19 cellular contexts compared by ENCODE assay signal in genomic region chr1:91700771-91701493, GRCh38.
DNase-seq lines count a peak whose midpoint lies in the region; ATAC-seq, FAIRE-seq and TF ChIP-seq lines count a peak whose summit lies in the region.
"Had no signal": no experiment of that assay in that cellular context is flagged by ENCODE, and none has a peak within 500 bp of the region (broad histone marks: within the 10 kb centered on the region; RNA-seq: fewer than 3 reads in every experiment).

No MANE protein-coding gene starts in this region.

- H3K27ac Mint-ChIP-seq in astrocyte (ENCODE audit: unreplicated experiment) = no peak overlapping the region
- H3K27ac Mint-ChIP-seq in T-helper 17 cell = no peak overlapping the region
- H3K27ac Mint-ChIP-seq in GM23338 = no peak overlapping the region
- H3K27ac Mint-ChIP-seq: activated CD8-positive, alpha-beta memory T cell treated with anti-CD3 and anti-CD28 coated beads, Interleukin-2, amount 10 ng/mL, durations not matched to agents 7 days and 5 days; activated naive CD8-positive, alpha-beta T cell treated with anti-CD3 and anti-CD28 coated beads, Interleukin-2, amount 10 ng/mL, durations not matched to agents 7 days and 5 days; WTC11 had no signal

- no peak for TF ChIP-seq EP300 in stomach (IDR thresholded peaks at IDR 0.05)

- WGBS in stomach, 5 donors = 51 to 64% (median 55%) methylated on average over 8 of the region's 8 CpGs

- TF ChIP-seq POLR2A in stomach (IDR thresholded peaks at IDR 0.05) = no peak

- H3K4me1 ChIP-seq in astrocyte (ENCODE audit: insufficient read depth, low read length) (no peaks in the 10 kb centered on the region), stomach (peaks cover 0 to 29% (median 18%) of the 10 kb centered on the region in 4 donors), GM23338 (ENCODE audit: insufficient read depth) (peaks cover 13% of the 10 kb centered on the region)

- H3K27me3 Mint-ChIP-seq in astrocyte (ENCODE audit: low read depth, unreplicated experiment) (peaks cover 2% of the 10 kb centered on the region), T-helper 17 cell (no peaks in the 10 kb centered on the region), GM23338 (ENCODE audit: insufficient read depth, low read depth, poor library complexity) (peaks cover 3% of the 10 kb centered on the region)
- H3K27me3 Mint-ChIP-seq: activated CD8-positive, alpha-beta memory T cell treated with anti-CD3 and anti-CD28 coated beads, Interleukin-2, amount 10 ng/mL, durations not matched to agents 7 days and 5 days had no signal

- ATAC-seq in T-helper 17 cell (no peak), GM23338 (no peak)
- ATAC-seq: activated CD8-positive, alpha-beta memory T cell treated with anti-CD3 and anti-CD28 coated beads, Interleukin-2, amount 10 ng/mL, durations not matched to agents 7 days and 5 days; mucosa of descending colon; WTC11 had no signal

- TF ChIP-seq CTCF in astrocyte (IDR thresholded peaks at IDR 0.05; ENCODE audit: insufficient read depth, low read depth, low read length) = no peak
- TF ChIP-seq CTCF in stomach (IDR thresholded peaks at IDR 0.05) = no peak
- no peak for TF ChIP-seq CTCF in GM23338 (conservative IDR thresholded peaks at IDR 0.05; ENCODE audit: low read depth in 2 of 2)

- FAIRE-seq in astrocyte (lab: Jason Lieb, UNC) = peak; percentile 72
- FAIRE-seq: kidney had no signal

- H4K20me1 ChIP-seq in astrocyte (ENCODE audit: insufficient read depth, low read length) (no peaks in the 10 kb centered on the region), GM23338 (replicated peaks; ENCODE audit: insufficient read depth) (no peaks in the 10 kb centered on the region)

- H3K9me2 ChIP-seq in GM23338 (ENCODE audit: insufficient read depth) = no peaks in the 10 kb centered on the region

- H3F3A ChIP-seq in GM23338 (replicated peaks; ENCODE audit: low read depth) = no peaks in the 10 kb centered on the region

- peaks cover 4% of the 10 kb centered on the region for H3K4me1 Mint-ChIP-seq in astrocyte (ENCODE audit: low read depth, unreplicated experiment)
- peaks cover 22% of the 10 kb centered on the region for H3K4me1 Mint-ChIP-seq in T-helper 17 cell
- peaks cover 18% of the 10 kb centered on the region; the same call in 2 of the 3 replicates for H3K4me1 Mint-ChIP-seq in GM23338

- no peaks in the 10 kb centered on the region for H3K9me3 Mint-ChIP-seq in astrocyte (ENCODE audit: unreplicated experiment)
- no peaks in the 10 kb centered on the region for H3K9me3 Mint-ChIP-seq in GM23338
- H3K9me3 Mint-ChIP-seq: WTC11 had no signal

- no peaks in the 10 kb centered on the region for H3K9me3 ChIP-seq in astrocyte (ENCODE audit: insufficient read depth, low read depth, low read length)
- H3K9me3 ChIP-seq in stomach = no peaks in the 10 kb centered on the region
- no peaks in the 10 kb centered on the region for H3K9me3 ChIP-seq in T-helper 17 cell (ENCODE audit: control insufficient read depth, low read length, poor library complexity, severe bottlenecking)
- H3K9me3 ChIP-seq: mucosa of descending colon had no signal

- H3K36me3 Mint-ChIP-seq in astrocyte (ENCODE audit: low read depth, unreplicated experiment) = peaks cover 2% of the 10 kb centered on the region
- peaks cover 4% of the 10 kb centered on the region for H3K36me3 Mint-ChIP-seq in T-helper 17 cell (ENCODE audit: low read depth)
- no peaks in the 10 kb centered on the region for H3K36me3 Mint-ChIP-seq in GM23338 (ENCODE audit: low read depth)
- H3K36me3 Mint-ChIP-seq: WTC11 had no signal

- intact Hi-C loops in stomach (cut with DNase I; ENCODE audit: low total_unique reads) = no loop called here

- H2AFZ ChIP-seq in astrocyte (ENCODE audit: low read depth, low read length) (no peak overlapping the region), GM23338 (no peak overlapping the region)

- DNase-seq in GM04503 (ENCODE audit: low read depth) = peak; percentile 93
- DNase-seq in astrocyte (ENCODE audit: low read depth) = peak; percentile 63
- DNase-seq in hepatic stellate cell (ENCODE audit: low spot score) = peak; percentile 29
- DNase-seq in stomach = no peak
- DNase-seq in NCI-H2029 treated with DMSO at 0.1 percent for 48 hours (lab: John Stamatoyannopoulos, UW) = no peak
- no peak for DNase-seq in T-helper 17 cell
- DNase-seq in NK-92 treated with Interleukin-12 subunit alpha and Interleukin-12 subunit beta, amount 100 ng/mL, for 24 hours (lab: John Stamatoyannopoulos, UW) = no peak
- no peak for DNase-seq in GM23338 (ENCODE audit: low spot score)
- DNase-seq: activated CD8-positive, alpha-beta memory T cell treated with anti-CD3 and anti-CD28 coated beads, Interleukin-2, amount 10 ng/mL, durations not matched to agents 7 days and 5 days; activated naive CD8-positive, alpha-beta T cell treated with anti-CD3 and anti-CD28 coated beads, Interleukin-2, amount 10 ng/mL, durations not matched to agents 7 days and 5 days; cortex of kidney; foreskin melanocyte; kidney; mucosa of descending colon; NCI-H1417; NCI-H226; OCI-M1; stimulated activated CD4-positive, alpha-beta T cell treated with anti-CD3 and anti-CD28 coated beads, Interleukin-2, amount 100 ng/mL, for 48 hours had no signal

- H3K4me3 ChIP-seq in astrocyte (ENCODE audit: insufficient read depth, low read depth, low read length) (no peak overlapping the region), stomach (no peak overlapping the region), GM23338 (no peak overlapping the region)
- H3K4me3 ChIP-seq: mucosa of descending colon had no signal

- H3K27me3 ChIP-seq in astrocyte (ENCODE audit: insufficient read depth, low read length) (no peaks in the 10 kb centered on the region), stomach (no peaks in the 10 kb centered on the region), GM23338 (ENCODE audit: insufficient read depth) (no peaks in the 10 kb centered on the region)

- H3K4me3 Mint-ChIP-seq in astrocyte (ENCODE audit: unreplicated experiment) (no peak overlapping the region), T-helper 17 cell (no peak overlapping the region), GM23338 (no peak overlapping the region)
- H3K4me3 Mint-ChIP-seq: activated CD8-positive, alpha-beta memory T cell treated with anti-CD3 and anti-CD28 coated beads, Interleukin-2, amount 10 ng/mL, durations not matched to agents 7 days and 5 days; activated naive CD8-positive, alpha-beta T cell treated with anti-CD3 and anti-CD28 coated beads, Interleukin-2, amount 10 ng/mL, durations not matched to agents 7 days and 5 days; WTC11 had no signal

- peak overlapping the region; percentile 21 for H3K4me2 ChIP-seq in astrocyte (ENCODE audit: low read length)
- H3K4me2 ChIP-seq in GM23338 = no peak overlapping the region

- H3K27ac ChIP-seq in astrocyte (ENCODE audit: low read depth, low read length) (peak overlapping the region; percentile 21), stomach (peak overlapping the region in 3 of 5 donors; percentile 19 to 43 (median 25)), GM23338 (ENCODE audit: low read depth) (no peak overlapping the region)

- H3K36me3 ChIP-seq in astrocyte (ENCODE audit: insufficient read depth, low read length) (no peaks in the 10 kb centered on the region), stomach (peaks cover 0 to 33% (median 1%) of the 10 kb centered on the region in 4 donors), GM23338 (ENCODE audit: insufficient read depth) (no peaks in the 10 kb centered on the region)

- H3K79me2 ChIP-seq in astrocyte (ENCODE audit: insufficient read depth, low read length) (no peaks in the 10 kb centered on the region), GM23338 (replicated peaks; ENCODE audit: insufficient read depth) (no peaks in the 10 kb centered on the region)

- no peak overlapping the region for H3K9ac ChIP-seq in astrocyte (ENCODE audit: low read length)

TF ChIP-seq in GM23338, 12 proteins besides CTCF, POLR2A, EP300 and RAD21 (continues in another document):
- TF ChIP-seq ZNF114 (CRISPR knock-in tag; IDR thresholded peaks at IDR 0.05) (no peak), NANOG (IDR thresholded peaks at IDR 0.05; ENCODE audit: borderline replicate concordance) (no peak), STAT1 (IDR thresholded peaks at IDR 0.05; ENCODE audit: unreplicated experiment) (no peak), ZNF331 (CRISPR knock-in tag; IDR thresholded peaks at IDR 0.05; ENCODE audit: low read depth) (no peak)

Comparison
In these comparisons a context has a peak if more than half of its experiments do, and no peak if none do; other contexts are left out.
1. DNase-seq: peak in GM04503 (single experiment), astrocyte (single experiment) and hepatic stellate cell (single experiment); none in stomach (single experiment), NCI-H2029 treated with DMSO at 0.1 percent for 48 hours (single experiment), T-helper 17 cell (0 of 3), NK-92 treated with Interleukin-12 subunit alpha and Interleukin-12 subunit beta, amount 100 ng/mL, for 24 hours (single experiment) and GM23338 (single experiment).